Comparison of ENCODE assay signal across 7 cellular contexts in the genomic region with DNA sequence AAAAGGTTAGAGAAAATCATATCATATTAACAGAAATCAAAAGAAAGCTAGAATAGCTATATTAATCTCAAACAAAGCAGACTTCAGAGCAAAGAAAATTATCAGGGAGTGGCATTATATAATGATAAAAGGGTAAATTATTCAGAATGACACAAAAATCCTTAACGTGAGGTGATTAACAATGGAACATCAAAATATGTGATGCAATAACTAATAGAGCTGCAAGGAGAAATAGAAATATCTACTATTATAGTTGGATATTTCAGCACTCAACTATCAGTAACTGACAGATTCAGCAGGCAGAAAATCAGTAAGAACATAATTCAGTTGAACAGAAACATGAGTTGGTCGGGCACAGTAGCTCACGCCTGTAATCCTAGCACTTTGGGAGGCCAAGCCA.
"Had no signal": no experiment of that assay in that cellular context is flagged by ENCODE, and none has a peak within 500 bp of the region (broad histone marks: within the 10 kb centered on the region; RNA-seq: fewer than 3 reads in every experiment).

No MANE protein-coding gene starts in this region.

- ATAC-seq: GM23338 had no signal

- H3K4me1 Mint-ChIP-seq: GM23338, H9 had no signal

- H3K4me3 ChIP-seq: GM23338 had no signal

- DNase-seq: H9, HCEC 1CT, KBM-7 had no signal

- FAIRE-seq: H1, H54, HTR-8/SVneo had no signal

- H3K4me3 Mint-ChIP-seq: GM23338, H9 had no signal

- H3K9me3 Mint-ChIP-seq: GM23338 had no signal

- H3K4me2 ChIP-seq: GM23338 had no signal

- H3K27ac Mint-ChIP-seq: GM23338 had no signal

- H2AFZ ChIP-seq: GM23338 had no signal
